ENCODE assay signal across 8 cellular contexts in the genomic region with DNA sequence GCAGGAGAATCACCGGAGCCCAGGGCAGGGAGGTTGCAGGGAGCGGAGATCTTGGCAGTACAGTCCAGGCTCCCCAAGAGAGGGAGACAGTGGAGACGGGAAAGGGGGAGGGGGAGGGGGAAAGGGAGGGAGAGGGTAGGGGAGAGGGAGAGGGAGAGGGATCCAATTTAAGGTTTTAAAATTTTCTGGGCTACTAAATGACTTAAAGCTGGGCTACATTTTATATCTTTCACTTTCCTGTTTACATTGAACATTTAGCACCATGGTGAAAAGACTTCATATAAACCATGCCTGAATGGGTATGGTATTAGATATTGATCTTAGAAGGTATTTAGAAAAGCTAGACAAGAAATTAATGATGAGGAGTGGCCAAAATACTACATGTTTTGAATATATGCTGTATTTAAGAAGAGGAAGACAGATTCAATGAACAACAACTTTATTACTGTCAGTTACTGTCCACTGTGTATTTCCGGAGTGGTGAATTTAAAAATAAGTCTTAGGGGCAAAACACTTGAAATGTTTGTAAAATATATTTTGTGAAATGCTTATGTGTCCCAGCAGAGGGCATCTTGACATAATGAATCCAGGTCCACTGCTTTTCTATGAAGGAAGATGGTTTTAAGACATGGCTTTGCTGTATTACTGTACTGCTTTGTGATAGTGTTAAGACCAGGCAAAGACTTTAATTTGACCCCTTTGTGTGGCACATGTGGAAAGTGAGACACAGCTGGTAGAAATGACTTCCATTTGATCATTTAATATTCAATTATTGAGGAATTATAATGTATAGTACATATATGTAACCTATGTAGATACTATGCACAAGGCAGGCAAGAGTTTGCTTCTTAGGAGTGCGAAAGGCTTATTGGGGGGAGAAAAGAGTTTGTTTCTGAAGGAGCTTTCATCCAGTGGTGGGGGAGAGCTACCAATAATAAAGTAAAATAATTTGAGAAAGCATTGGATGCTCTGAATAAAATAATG. TPM values are rescaled to one million over a fixed set of nuclear protein-coding genes. Genes with fewer than 3 reads are reported as not detected.
DNase-seq lines count a peak whose midpoint lies in the region; ATAC-seq and TF ChIP-seq lines count a peak whose summit lies in the region.

No MANE protein-coding gene starts in this region.

- H3K4me3 ChIP-seq in RWPE2 (ENCODE audit: severe bottlenecking), result no peak overlapping the region

- H3K27ac ChIP-seq in RWPE2 (ENCODE audit: poor library complexity, severe bottlenecking), result peak overlapping the region; percentile 47

- H3K27me3 ChIP-seq in RWPE2 (ENCODE audit: insufficient read depth, poor library complexity, severe bottlenecking), result no peaks in the 10 kb centered on the region

- peaks cover 11% of the 10 kb centered on the region for H3K9me3 ChIP-seq in RWPE2 (ENCODE audit: severe bottlenecking)

- ATAC-seq in RWPE2 (ENCODE audit: low read depth) (peak; percentile 33; the same call in 1 of the 3 replicates), esophagus mucosa (peak; percentile 64)

- peaks cover 13% of the 10 kb centered on the region for H3K4me1 ChIP-seq in RWPE2 (ENCODE audit: insufficient read depth, poor library complexity, severe bottlenecking)

- DNase-seq in GDM1 (lab: John Stamatoyannopoulos, UW) (peak; percentile 10), LoVo (ENCODE audit: low spot score) (peak; percentile 75), RWPE2 (ENCODE audit: low spot score) (no peak), pons (ENCODE audit: low spot score) (peak; percentile 73), 8988T (no peak)
- DNase-seq in effector CD4-positive, alpha-beta T cell, result no peak
- no peak for DNase-seq in stimulated activated naive CD4-positive, alpha-beta T cell treated with Interleukin-2 at 50 U/mL for 16 hours (lab: John Stamatoyannopoulos, UW)

- peaks cover 24% of the 10 kb centered on the region for H3K36me3 ChIP-seq in RWPE2 (ENCODE audit: low read depth)

- TF ChIP-seq CTCF in RWPE2 (IDR thresholded peaks at IDR 0.05; ENCODE audit: poor library complexity, severe bottlenecking), result peak; percentile 75

RNA-seq across cellular contexts. Expression of gene NRF1, which starts 52.8 kb away (rescaled TPM):
- 9.1 TPM for total RNA-seq in esophagus mucosa

Comparison
In these comparisons a context has a peak if more than half of its experiments do, and no peak if none do; other contexts are left out.
1. DNase-seq: peak in GDM1 (single experiment), LoVo (single experiment) and pons (single experiment); none in RWPE2 (single experiment), effector CD4-positive, alpha-beta T cell (single experiment), 8988T (single experiment) and stimulated activated naive CD4-positive, alpha-beta T cell treated with Interleukin-2 at 50 U/mL for 16 hours (single experiment).